ENCODE assay signal across 11 cellular contexts in genomic region chr14:96154900-96155299, GRCh38.
"Had no signal": no experiment of that assay in that cellular context is flagged by ENCODE, and none has a peak within 500 bp of the region (broad histone marks: within the 10 kb centered on the region; RNA-seq: fewer than 3 reads in every experiment).

No MANE protein-coding gene starts in this region.

- H3K4me2 ChIP-seq: GM23338 had no signal

- H3K4me1 ChIP-seq: HAP-1 had no signal

- ATAC-seq: GM23338, HCT116 had no signal

- H3K36me3 ChIP-seq: HAP-1 had no signal

- H3K4me3 ChIP-seq: GM23248, GM23338, HAP-1 had no signal

- H3K9me3 ChIP-seq: HAP-1 had no signal

- DNase-seq: GM23248, GOT3, H7, H9, HCEC 1CT, HFFc6 had no signal

- H2AFZ ChIP-seq: GM23248, GM23338 had no signal

- FAIRE-seq: H1, H54 had no signal

- H3K27ac ChIP-seq: GM23248 had no signal

- H3K9ac ChIP-seq: GM23248 had no signal
